ENCODE assay signal across 8 cellular contexts in genomic region chr20:63520939-63521601, GRCh38. TPM values are rescaled to one million over a fixed set of nuclear protein-coding genes. Genes with fewer than 3 reads are reported as not detected.
A peak's percentile ranks its signal among the peaks of the same experiment; 100 is the strongest.
DNase-seq lines count a peak whose midpoint lies in the region; ATAC-seq and TF ChIP-seq lines count a peak whose summit lies in the region.

No MANE protein-coding gene starts in this region.

- H3K4me1 ChIP-seq in HEK293 (ENCODE audit: control insufficient read depth, insufficient read depth, low read length): no peaks in the 10 kb centered on the region
- peaks cover 11 to 36% of the 10 kb centered on the region in 2 donors for H3K4me1 ChIP-seq in left lung

- POLR2A ChIA-PET in HEK293 (lab: Yijun Ruan, JAX): interaction anchor here (0.6 to 2.4 kb wide), 11 partner anchors 8 to 344 kb away, joined by 3 to 12 read pairs (median 5); partner anchors contain the start of genes HELZ2, PTK6 and TPD52L2

- H3K27me3 Mint-ChIP-seq in dendritic cell treated with granulocyte-macrophage colony-stimulating factor and Interleukin-4, amounts not matched to agents 40 ng/mL and 50 ng/mL, for 4 days: peaks cover 35% of the 10 kb centered on the region

- H3K4me3 Mint-ChIP-seq in dendritic cell treated with granulocyte-macrophage colony-stimulating factor and Interleukin-4, amounts not matched to agents 40 ng/mL and 50 ng/mL, for 4 days: peak overlapping the region; percentile 81

- H3K9me3 Mint-ChIP-seq in dendritic cell treated with granulocyte-macrophage colony-stimulating factor and Interleukin-4, amounts not matched to agents 40 ng/mL and 50 ng/mL, for 4 days: peaks cover 16% of the 10 kb centered on the region

- peak; percentile 79 for ATAC-seq in left lung

- peak overlapping the region; percentile 42; the same call in 1 of the 2 replicates for H3K27ac ChIP-seq in HEK293 (ENCODE audit: extremely low read depth, low read depth, low read length)
- peak overlapping the region; percentile 86 to 95 for H3K27ac ChIP-seq in left lung

- peaks cover 38% of the 10 kb centered on the region for H3K4me1 Mint-ChIP-seq in dendritic cell treated with granulocyte-macrophage colony-stimulating factor and Interleukin-4, amounts not matched to agents 40 ng/mL and 50 ng/mL, for 4 days (ENCODE audit: low read depth)

- TF ChIP-seq CTCF in GM12874 (IDR thresholded peaks at IDR 0.05; ENCODE audit: insufficient read depth, low read depth, low read length): peak; percentile 22; the same call in 1 of the 2 replicates
- TF ChIP-seq CTCF in HEK293 (tag by site-specific recombination; IDR thresholded peaks at IDR 0.05): no peak; the same call in 1 of the 2 replicates
- no peak for TF ChIP-seq CTCF in left lung (IDR thresholded peaks at IDR 0.05)

- H3K36me3 ChIP-seq in HEK293 (ENCODE audit: control insufficient read depth in 2 of 2, insufficient read depth in 1 of 2, low read length in 2 of 2) (peaks cover 0 to 24% of the 10 kb centered on the region in 2 experiments; a peak in 1 of 3 replicates), left lung (peaks cover 0 to 19% of the 10 kb centered on the region in 2 donors)

- peaks cover 33% of the 10 kb centered on the region for H3K36me3 Mint-ChIP-seq in dendritic cell treated with granulocyte-macrophage colony-stimulating factor and Interleukin-4, amounts not matched to agents 40 ng/mL and 50 ng/mL, for 4 days (ENCODE audit: low read depth)

- intact Hi-C loops in dendritic cell treated with granulocyte-macrophage colony-stimulating factor and Interleukin-4, amounts not matched to agents 40 ng/mL and 50 ng/mL, for 4 days (cut with micrococcal nuclease): loop anchor here (2.0 kb wide), 1 partner anchor 16 kb away; the partner anchor contains the start of gene PTK6
- intact Hi-C loops in left lung (cut with DNase I): no loop called here

- peak overlapping the region; percentile 85 for H3K27ac Mint-ChIP-seq in dendritic cell treated with granulocyte-macrophage colony-stimulating factor and Interleukin-4, amounts not matched to agents 40 ng/mL and 50 ng/mL, for 4 days

- DNase-seq in NCI-H1092 (lab: John Stamatoyannopoulos, UW): peak; percentile 54
- DNase-seq in activated CD4-positive, alpha-beta T cell treated with anti-CD3 and anti-CD28 coated beads for 4 hours: peak; percentile 63 to 66
- DNase-seq in left lung: peak; percentile 84 to 92
- DNase-seq in stimulated activated CD4-positive, alpha-beta T cell treated with anti-CD3 and anti-CD28 coated beads, Interleukin-2, amount 100 ng/mL, for 4 hours (ENCODE audit: low read depth): peak; percentile 52
- no peak for DNase-seq in cerebellar cortex (ENCODE audit: low spot score)

- CTCF ChIA-PET in HEK293 (lab: Yijun Ruan, JAX): interaction anchor here (0.6 to 1.8 kb wide), 3 partner anchors 13 to 302 kb away, joined by 3 to 9 read pairs (median 3); no protein-coding TSS in a partner anchor

- H3K27me3 ChIP-seq in left lung: peaks cover 0 to 14% of the 10 kb centered on the region in 2 donors

- H3K9me3 ChIP-seq in HEK293 (ENCODE audit: control insufficient read depth, insufficient read depth, low read depth, low read length) (no peaks in the 10 kb centered on the region), left lung (peaks cover 0 to 9% of the 10 kb centered on the region in 2 donors)

- H3K4me3 ChIP-seq in HEK293 (ENCODE audit: low read depth, low read length) (peak overlapping the region; percentile 71), left lung (peak overlapping the region; percentile 83 to 86)

TF ChIP-seq in HEK293, 187 proteins besides CTCF, POLR2A, EP300 and RAD21 (continues in another document):
- 0 out of 2 replicates have a peak, but pooled peaks have one; percentile 27 for TF ChIP-seq KLF16 (tag by site-specific recombination; IDR thresholded peaks at IDR 0.05)
- peak; percentile 29 for TF ChIP-seq GLIS1 (tag by site-specific recombination; IDR thresholded peaks at IDR 0.05)
- peak; percentile 73 for TF ChIP-seq YY1 (tag by site-specific recombination; IDR thresholded peaks at IDR 0.05)
- TF ChIP-seq ZNF10 (tag by site-specific recombination; IDR thresholded peaks at IDR 0.05): no peak
- peak; percentile 60 for TF ChIP-seq ZFHX2 (tag by site-specific recombination; conservative IDR thresholded peaks at IDR 0.05)
- TF ChIP-seq ZNF174 (tag by site-specific recombination; IDR thresholded peaks at IDR 0.05): no peak
- TF ChIP-seq ZIC2 (tag by site-specific recombination; IDR thresholded peaks at IDR 0.05): 0 out of 2 replicates have a peak, but pooled peaks have one; percentile 6
- TF ChIP-seq GLIS2 (tag by site-specific recombination; IDR thresholded peaks at IDR 0.05): peak; percentile 85
- TF ChIP-seq, protein P1, sequence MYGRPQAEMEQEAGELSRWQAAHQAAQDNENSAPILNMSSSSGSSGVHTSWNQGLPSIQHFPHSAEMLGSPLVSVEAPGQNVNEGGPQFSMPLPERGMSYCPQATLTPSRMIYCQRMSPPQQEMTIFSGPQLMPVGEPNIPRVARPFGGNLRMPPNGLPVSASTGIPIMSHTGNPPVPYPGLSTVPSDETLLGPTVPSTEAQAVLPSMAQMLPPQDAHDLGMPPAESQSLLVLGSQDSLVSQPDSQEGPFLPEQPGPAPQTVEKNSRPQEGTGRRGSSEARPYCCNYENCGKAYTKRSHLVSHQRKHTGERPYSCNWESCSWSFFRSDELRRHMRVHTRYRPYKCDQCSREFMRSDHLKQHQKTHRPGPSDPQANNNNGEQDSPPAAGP (tag by site-specific recombination; IDR thresholded peaks at IDR 0.05): 0 out of 2 replicates have a peak, but pooled peaks have one; percentile 32
- TF ChIP-seq ZNF473 (tag by site-specific recombination; IDR thresholded peaks at IDR 0.05): no peak
- TF ChIP-seq ZBTB8A (tag by site-specific recombination; IDR thresholded peaks at IDR 0.05): peak; percentile 66
- TF ChIP-seq ZNF600 (tag by site-specific recombination; IDR thresholded peaks at IDR 0.05): peak; percentile 74
- peak; percentile 68 for TF ChIP-seq KLF1 (tag by site-specific recombination; IDR thresholded peaks at IDR 0.05)
- peak; percentile 49; the same call in 1 of the 2 replicates for TF ChIP-seq ZXDB (tag by site-specific recombination; IDR thresholded peaks at IDR 0.05)
- TF ChIP-seq, protein P2, sequence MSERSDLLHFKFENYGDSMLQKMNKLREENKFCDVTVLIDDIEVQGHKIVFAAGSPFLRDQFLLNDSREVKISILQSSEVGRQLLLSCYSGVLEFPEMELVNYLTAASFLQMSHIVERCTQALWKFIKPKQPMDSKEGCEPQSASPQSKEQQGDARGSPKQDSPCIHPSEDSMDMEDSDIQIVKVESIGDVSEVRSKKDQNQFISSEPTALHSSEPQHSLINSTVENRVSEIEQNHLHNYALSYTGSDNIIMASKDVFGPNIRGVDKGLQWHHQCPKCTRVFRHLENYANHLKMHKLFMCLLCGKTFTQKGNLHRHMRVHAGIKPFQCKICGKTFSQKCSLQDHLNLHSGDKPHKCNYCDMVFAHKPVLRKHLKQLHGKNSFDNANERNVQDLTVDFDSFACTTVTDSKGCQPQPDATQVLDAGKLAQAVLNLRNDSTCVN (tag by site-specific recombination; optimal IDR thresholded peaks at IDR 0.05): peak; percentile 22
- TF ChIP-seq, protein P3, sequence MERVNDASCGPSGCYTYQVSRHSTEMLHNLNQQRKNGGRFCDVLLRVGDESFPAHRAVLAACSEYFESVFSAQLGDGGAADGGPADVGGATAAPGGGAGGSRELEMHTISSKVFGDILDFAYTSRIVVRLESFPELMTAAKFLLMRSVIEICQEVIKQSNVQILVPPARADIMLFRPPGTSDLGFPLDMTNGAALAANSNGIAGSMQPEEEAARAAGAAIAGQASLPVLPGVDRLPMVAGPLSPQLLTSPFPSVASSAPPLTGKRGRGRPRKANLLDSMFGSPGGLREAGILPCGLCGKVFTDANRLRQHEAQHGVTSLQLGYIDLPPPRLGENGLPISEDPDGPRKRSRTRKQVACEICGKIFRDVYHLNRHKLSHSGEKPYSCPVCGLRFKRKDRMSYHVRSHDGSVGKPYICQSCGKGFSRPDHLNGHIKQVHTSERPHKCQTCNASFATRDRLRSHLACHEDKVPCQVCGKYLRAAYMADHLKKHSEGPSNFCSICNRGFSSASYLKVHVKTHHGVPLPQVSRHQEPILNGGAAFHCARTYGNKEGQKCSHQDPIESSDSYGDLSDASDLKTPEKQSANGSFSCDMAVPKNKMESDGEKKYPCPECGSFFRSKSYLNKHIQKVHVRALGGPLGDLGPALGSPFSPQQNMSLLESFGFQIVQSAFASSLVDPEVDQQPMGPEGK (tag by site-specific recombination; IDR thresholded peaks at IDR 0.05): peak; percentile 38; the same call in 1 of the 2 replicates
- no peak for TF ChIP-seq ZNF292 (tag by site-specific recombination; IDR thresholded peaks at IDR 0.05; ENCODE audit: borderline replicate concordance, low read depth)
- peak; percentile 24; the same call in 1 of the 2 replicates for TF ChIP-seq KLF8 (tag by site-specific recombination; IDR thresholded peaks at IDR 0.05)
- peak; percentile 60 for TF ChIP-seq EGR2 (tag by site-specific recombination; IDR thresholded peaks at IDR 0.05; ENCODE audit: low read depth)
- peak; percentile 77 for TF ChIP-seq ZBTB10 (tag by site-specific recombination; IDR thresholded peaks at IDR 0.05)
- no peak for TF ChIP-seq ZNF140 (tag by site-specific recombination; IDR thresholded peaks at IDR 0.05)
- no peak for TF ChIP-seq ZNF175 (tag by site-specific recombination; IDR thresholded peaks at IDR 0.05)

RNA-seq across cellular contexts. Expression of gene PPDPF, which starts 0.5 kb away (rescaled TPM):
- 100 to 1,000 TPM; 233 to 662 TPM for total RNA-seq in left lung

RNA-seq across cellular contexts. Expression of gene PTK6, which starts 16.1 kb away (rescaled TPM):
- total RNA-seq in left lung: 1 to 10 TPM; 4.5 to 7.3 TPM

RNA-seq across cellular contexts. Expression of gene EEF1A2, which starts 22.2 kb away (rescaled TPM):
- under 1 TPM; 0.47 to 0.50 TPM for total RNA-seq in left lung

RNA-seq across cellular contexts. Expression of gene SRMS, which starts 26.5 kb away (rescaled TPM):
- total RNA-seq in left lung: not detected

RNA-seq across cellular contexts. Expression of gene FNDC11, which starts 32.9 kb away (rescaled TPM):
- under 1 TPM; 0.23 to 0.60 TPM for total RNA-seq in left lung
